ENCODE assay signal across 14 cellular contexts in genomic region chr17:1018547-1018946, GRCh38.
"Had no signal": no experiment of that assay in that cellular context is flagged by ENCODE, and none has a peak within 500 bp of the region (broad histone marks: within the 10 kb centered on the region; RNA-seq: fewer than 3 reads in every experiment).

No MANE protein-coding gene starts in this region.

- H3K4me1 ChIP-seq: parathyroid adenoma had no signal

- H3K27me3 Mint-ChIP-seq: activated CD4-positive, alpha-beta T cell treated with anti-CD3 and anti-CD28 coated beads, Interleukin-2, amount 10 ng/mL, durations not matched to agents 7 days and 5 days; naive B cell; stimulated activated memory B cell treated with anti-CD40 and anti-IgM and Interleukin-4, amounts not matched to agents 10 μg/mL and 1 μg/mL and 100 μg/mL, for 72 hours had no signal

- H3K4me1 Mint-ChIP-seq: activated CD4-positive, alpha-beta T cell treated with anti-CD3 and anti-CD28 coated beads, Interleukin-2, amount 10 ng/mL, durations not matched to agents 7 days and 5 days; stimulated activated memory B cell treated with anti-CD40 and anti-IgM and Interleukin-4, amounts not matched to agents 10 μg/mL and 1 μg/mL and 100 μg/mL, for 72 hours had no signal

- H3K4me3 ChIP-seq: lower lobe of right lung, SK-N-MC had no signal

- DNase-seq: activated CD4-positive, alpha-beta T cell treated with anti-CD3 and anti-CD28 coated beads, Interleukin-2, amount 10 ng/mL, durations not matched to agents 7 days and 5 days; activated naive CD4-positive, alpha-beta T cell treated with Interleukin-2 at 50 U/mL for 16 hours; cortex of kidney; effector CD8-positive, alpha-beta T cell; foreskin fibroblast; glutamatergic neuron; kidney glomerular epithelial cell; lower lobe of right lung; midbrain; naive B cell; substantia nigra had no signal

- H3K36me3 Mint-ChIP-seq: naive B cell had no signal

- H3K9ac ChIP-seq: parathyroid adenoma had no signal

- H3K27ac ChIP-seq: lower lobe of right lung, parathyroid adenoma, SK-N-MC had no signal

- ATAC-seq: lower lobe of right lung; stimulated activated memory B cell treated with anti-CD40 and anti-IgM and Interleukin-4, amounts not matched to agents 10 μg/mL and 1 μg/mL and 100 μg/mL, for 72 hours had no signal

- H3K9me3 ChIP-seq: lower lobe of right lung had no signal

- H3K4me3 Mint-ChIP-seq: activated CD4-positive, alpha-beta T cell treated with anti-CD3 and anti-CD28 coated beads, Interleukin-2, amount 10 ng/mL, durations not matched to agents 7 days and 5 days; stimulated activated memory B cell treated with anti-CD40 and anti-IgM and Interleukin-4, amounts not matched to agents 10 μg/mL and 1 μg/mL and 100 μg/mL, for 72 hours had no signal

- H3K27ac Mint-ChIP-seq: activated CD4-positive, alpha-beta T cell treated with anti-CD3 and anti-CD28 coated beads, Interleukin-2, amount 10 ng/mL, durations not matched to agents 7 days and 5 days; stimulated activated memory B cell treated with anti-CD40 and anti-IgM and Interleukin-4, amounts not matched to agents 10 μg/mL and 1 μg/mL and 100 μg/mL, for 72 hours had no signal

- H3K9me3 Mint-ChIP-seq: activated CD4-positive, alpha-beta T cell treated with anti-CD3 and anti-CD28 coated beads, Interleukin-2, amount 10 ng/mL, durations not matched to agents 7 days and 5 days; stimulated activated memory B cell treated with anti-CD40 and anti-IgM and Interleukin-4, amounts not matched to agents 10 μg/mL and 1 μg/mL and 100 μg/mL, for 72 hours had no signal
